10 cellular contexts compared by ENCODE assay signal in the genomic region with DNA sequence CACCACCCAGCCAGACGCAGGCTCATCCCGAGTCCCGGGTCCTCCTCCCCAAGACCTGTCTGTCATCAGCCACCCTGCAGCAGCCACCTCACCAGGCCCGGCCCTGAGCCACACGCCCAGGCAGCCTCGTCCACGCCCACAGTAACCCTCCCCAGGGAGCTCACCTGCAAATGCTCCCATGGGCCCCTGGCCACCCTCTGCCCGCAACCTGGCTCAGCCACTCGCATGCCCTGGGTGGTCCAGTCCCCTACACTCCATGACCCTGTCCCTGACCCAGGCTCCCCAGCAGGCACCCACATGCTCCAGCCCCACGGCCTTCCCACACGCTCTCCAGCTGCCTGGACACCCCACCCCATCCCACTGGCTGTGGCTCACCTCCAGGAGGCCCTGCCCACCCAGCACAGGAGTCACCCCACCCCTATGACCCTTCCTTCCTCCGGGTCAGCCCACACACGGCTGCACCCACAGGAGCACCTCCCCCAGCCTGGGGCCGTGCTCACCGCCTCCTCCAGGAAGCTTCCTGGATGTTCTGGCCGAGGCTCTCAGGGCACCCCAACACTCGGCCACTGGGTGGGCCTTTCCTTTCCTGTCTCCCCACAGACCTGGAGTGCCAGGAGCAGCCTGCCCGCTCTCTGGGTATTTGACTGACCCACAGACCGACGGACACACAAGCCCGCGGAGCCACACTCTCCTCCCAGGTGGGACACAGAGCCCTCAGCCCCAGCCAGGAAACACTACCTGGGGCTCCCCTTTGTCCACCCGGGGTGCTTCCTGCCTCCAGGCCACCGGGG. TPM values are rescaled to one million over a fixed set of nuclear protein-coding genes. Genes with fewer than 3 reads are reported as not detected.
DNase-seq lines count a peak whose midpoint lies in the region; ATAC-seq and TF ChIP-seq lines count a peak whose summit lies in the region.
"Had no signal": no experiment of that assay in that cellular context is flagged by ENCODE, and none has a peak within 500 bp of the region (broad histone marks: within the 10 kb centered on the region; RNA-seq: fewer than 3 reads in every experiment).

No MANE protein-coding gene starts in this region.

- H3K27me3 ChIP-seq in spleen (replicated peaks in 1 of 7) = no peaks in the 10 kb centered on the region

- no peak for ATAC-seq in GM21526 (IDR thresholded peaks at IDR 0.05; ENCODE audit: low FRiP score, unreplicated experiment)

- TF ChIP-seq CTCF in WI38 (IDR thresholded peaks at IDR 0.05; ENCODE audit: low read depth, low read length) = no peak
- no peak for TF ChIP-seq CTCF in spleen (IDR thresholded peaks at IDR 0.05 in 8 of 11, conservative IDR thresholded peaks at IDR 0.05 in 3 of 11)

- DNase-seq in T-helper 2 cell treated with Interferon-gamma antibody and Interleukin-4, amounts not matched to agents 5 μg/mL and 100 μg/mL, for 36 hours (ENCODE audit: low spot score) = no peak
- DNase-seq in T-helper 2 cell = no peak
- DNase-seq in glomerular visceral epithelial cell (ENCODE audit: extremely low spot score) = peak; percentile 47
- DNase-seq in spleen = peak; percentile 81
- DNase-seq in COR-L47 (lab: John Stamatoyannopoulos, UW) = no peak
- no peak for DNase-seq in dedifferentiated amniotic fluid mesenchymal stem cell (ENCODE audit: extremely low spot score)
- DNase-seq: activated CD8-positive, alpha-beta memory T cell treated with anti-CD3 and anti-CD28 coated beads, Interleukin-2, amount 50 U/mL, for 4 hours; NCI-H2081 treated with DMSO at 0.1 percent for 48 hours had no signal

- H3K9me3 ChIP-seq in spleen = no peaks in the 10 kb centered on the region

- no peaks in the 10 kb centered on the region for H3K9me3 Mint-ChIP-seq in T-helper 2 cell treated with Interferon-gamma antibody and Interleukin-4, amounts not matched to agents 5 μg/mL and 100 μg/mL, for 36 hours

- peaks cover 6% of the 10 kb centered on the region for H3K36me3 Mint-ChIP-seq in T-helper 2 cell treated with Interferon-gamma antibody and Interleukin-4, amounts not matched to agents 5 μg/mL and 100 μg/mL, for 36 hours (ENCODE audit: low read depth)

- TF ChIP-seq POLR2A in spleen (IDR thresholded peaks at IDR 0.05) = no peak

- peak overlapping the region; percentile 52 for H3K27ac Mint-ChIP-seq in T-helper 2 cell treated with Interferon-gamma antibody and Interleukin-4, amounts not matched to agents 5 μg/mL and 100 μg/mL, for 36 hours

- peak overlapping the region; percentile 21 for H3K4me3 Mint-ChIP-seq in T-helper 2 cell treated with Interferon-gamma antibody and Interleukin-4, amounts not matched to agents 5 μg/mL and 100 μg/mL, for 36 hours

- peaks cover 58 to 94% (median 81%) of the 10 kb centered on the region in 6 donors for H3K4me1 ChIP-seq in spleen

- H3K4me1 Mint-ChIP-seq in T-helper 2 cell treated with Interferon-gamma antibody and Interleukin-4, amounts not matched to agents 5 μg/mL and 100 μg/mL, for 36 hours (ENCODE audit: low read depth) = peaks cover 17% of the 10 kb centered on the region

- peaks cover 0 to 61% (median 27%) of the 10 kb centered on the region in 6 donors for H3K36me3 ChIP-seq in spleen

- H3K4me3 ChIP-seq in WI38 (ENCODE audit: low read depth, low read length) (peak overlapping the region; percentile 24; the same call in 1 of the 2 replicates), spleen (peak overlapping the region in 2 of 8 donors; percentile 4 to 81)

- H3K27me3 Mint-ChIP-seq in T-helper 2 cell treated with Interferon-gamma antibody and Interleukin-4, amounts not matched to agents 5 μg/mL and 100 μg/mL, for 36 hours (ENCODE audit: low read depth) = no peaks in the 10 kb centered on the region

- 48 to 66% (median 55%) methylated on average over 22 to 24 of the region's 24 CpGs for WGBS in spleen, 5 donors

- intact Hi-C loops in spleen (cut with DNase I; ENCODE audit: low total_unique reads) = no loop called here

- H3K27ac ChIP-seq in spleen = peak overlapping the region in 6 of 8 donors; percentile 64 to 98 (median 96)

RNA-seq across cellular contexts. Expression of gene TMEM259, which starts 3.6 kb away (rescaled TPM):
- 100 to 1,000 TPM; 187 to 275 (median 240) TPM for total RNA-seq in spleen
- 100 to 1,000 TPM; 172 to 560 (median 460) TPM for polyA plus RNA-seq in spleen

RNA-seq across cellular contexts. Expression of gene RNU6-2, which starts 4.0 kb away (rescaled TPM):
- not detected for total RNA-seq in spleen
- polyA plus RNA-seq in spleen = not detected

RNA-seq across cellular contexts. Expression of gene CNN2, which starts 9.1 kb away (rescaled TPM):
- total RNA-seq in spleen = 100 to 1,000 TPM; 102 to 296 (median 233) TPM
- 100 to 1,000 TPM; 126 to 147 (median 140) TPM for polyA plus RNA-seq in spleen

RNA-seq across cellular contexts. Expression of gene GRIN3B, which starts 17.1 kb away (rescaled TPM):
- under 1 TPM in 2 of 7 donors, not detected in 5; 0.07 to 0.11 TPM for total RNA-seq in spleen
- polyA plus RNA-seq in spleen = not detected

RNA-seq across cellular contexts. Expression of gene ABCA7, which starts 22.6 kb away (rescaled TPM):
- 100 to 1,000 TPM in 3 of 7 donors, 10 to 100 TPM in 4; 64.6 to 162 (median 94.7) TPM for total RNA-seq in spleen
- polyA plus RNA-seq in spleen = 100 to 1,000 TPM in 2 of 3 donors, 10 to 100 TPM in 1; 67.5 to 197 (median 152) TPM

Comparison
In these comparisons a context has a peak if more than half of its experiments do, and no peak if none do; other contexts are left out.
1. DNase-seq: peak in glomerular visceral epithelial cell (single experiment) and spleen (single experiment); none in T-helper 2 cell treated with Interferon-gamma antibody and Interleukin-4, amounts not matched to agents 5 μg/mL and 100 μg/mL, for 36 hours (single experiment), T-helper 2 cell (0 of 5), COR-L47 (single experiment) and dedifferentiated amniotic fluid mesenchymal stem cell (single experiment).